In genomic region chr7:31335889-31336201, GRCh38 we compare ENCODE assay signal across 26 cellular contexts. TPM values are rescaled to one million over a fixed set of nuclear protein-coding genes. Genes with fewer than 3 reads are reported as not detected.
DNase-seq lines count a peak whose midpoint lies in the region; ATAC-seq and TF ChIP-seq lines count a peak whose summit lies in the region.
"Had no signal": no experiment of that assay in that cellular context is flagged by ENCODE, and none has a peak within 500 bp of the region (broad histone marks: within the 10 kb centered on the region; RNA-seq: fewer than 3 reads in every experiment).

No MANE protein-coding gene starts in this region.

- no peak overlapping the region for H3K23ac ChIP-seq in mesendoderm (ENCODE audit: low read length)

- H3K27me3 ChIP-seq in breast epithelium (peaks cover 3 to 38% of the 10 kb centered on the region in 2 donors), foreskin keratinocyte (peaks cover 83% of the 10 kb centered on the region), mesendoderm (ENCODE audit: insufficient read depth, low read length, poor library complexity) (peaks cover 6% of the 10 kb centered on the region), spleen (replicated peaks in 1 of 7) (peaks cover 0 to 46% (median 24%) of the 10 kb centered on the region in 7 donors)
- H3K27me3 ChIP-seq: BLaER1 treated with 17β-estradiol and CSF1 and Interleukin-3, amounts not matched to agents 10 nM and 100 nM; ovary had no signal

- CTCF ChIA-PET in MCF 10A (lab: Yijun Ruan, JAX) = interaction anchor here (0.9 kb wide), 1 partner anchor 107 kb away, joined by 3 read pairs; no protein-coding TSS in a partner anchor

- H2BK5ac ChIP-seq in mesendoderm (ENCODE audit: low read length) = no peak overlapping the region

- H3K18ac ChIP-seq in mesendoderm (ENCODE audit: low read length) = no peak overlapping the region

- H3K4me3 Mint-ChIP-seq in MCF 10A (ENCODE audit: unreplicated experiment) (no peak overlapping the region), HFFc6 (no peak overlapping the region)
- H3K4me3 Mint-ChIP-seq: activated CD4-positive, alpha-beta T cell treated with anti-CD3 and anti-CD28 coated beads for 36 hours; activated CD8-positive, alpha-beta memory T cell treated with anti-CD3 and anti-CD28 coated beads, Interleukin-2, amount 10 ng/mL, durations not matched to agents 7 days and 5 days had no signal

- H3K9me3 Mint-ChIP-seq in MCF 10A (ENCODE audit: unreplicated experiment) (peaks cover 9% of the 10 kb centered on the region), HFFc6 (peaks cover 42% of the 10 kb centered on the region)

- H3K4me1 ChIP-seq in breast epithelium = no peaks in the 10 kb centered on the region
- H3K4me1 ChIP-seq in foreskin keratinocyte = no peaks in the 10 kb centered on the region
- H3K4me1 ChIP-seq in mesendoderm (ENCODE audit: control insufficient read depth, low read depth, low read length) = no peaks in the 10 kb centered on the region
- peaks cover 0 to 14% (median 2%) of the 10 kb centered on the region in 6 donors for H3K4me1 ChIP-seq in spleen
- H3K4me1 ChIP-seq: BLaER1 treated with 17β-estradiol and CSF1 and Interleukin-3, amounts not matched to agents 10 nM and 100 nM had no signal

- no peak overlapping the region for H4K5ac ChIP-seq in mesendoderm (ENCODE audit: low read length)

- POLR2A ChIA-PET in MCF 10A (lab: Yijun Ruan, JAX) = no interaction called here

- H2BK120ac ChIP-seq in mesendoderm (ENCODE audit: low read depth, low read length) = no peak overlapping the region

- H3K4me2 ChIP-seq in mesendoderm (ENCODE audit: low read length) = peak overlapping the region; percentile 51
- H3K4me2 ChIP-seq: BLaER1 treated with 17β-estradiol and CSF1 and Interleukin-3, amounts not matched to agents 10 nM and 100 nM; SK-N-SH had no signal

- H2BK15ac ChIP-seq in mesendoderm (replicated peaks; ENCODE audit: low read depth) = no peak overlapping the region

- BruUV-seq in MCF 10A (replicated peaks; lab: Mats Ljungman, UMichigan) = no TSS peak

- H3K27ac ChIP-seq in breast epithelium (no peak overlapping the region), foreskin keratinocyte (no peak overlapping the region), mesendoderm (ENCODE audit: low read depth, low read length) (no peak overlapping the region), temporal lobe (ENCODE audit: low read depth, low read length) (peak overlapping the region; percentile 3), spleen (no peak overlapping the region)
- H3K27ac ChIP-seq: 22Rv1; BLaER1 treated with 17β-estradiol and CSF1 and Interleukin-3, amounts not matched to agents 10 nM and 100 nM; GM23248; ovary; skin epidermis; transverse colon had no signal

- H3K9ac ChIP-seq in mesendoderm (ENCODE audit: low read length) = no peak overlapping the region
- H3K9ac ChIP-seq: BLaER1 treated with 17β-estradiol and CSF1 and Interleukin-3, amounts not matched to agents 10 nM and 100 nM; GM23248; SK-N-SH had no signal

- no peak for TF ChIP-seq CTCF in breast epithelium (IDR thresholded peaks at IDR 0.05)
- no peak for TF ChIP-seq CTCF in MCF 10A (IDR thresholded peaks at IDR 0.05; ENCODE audit: unreplicated experiment)
- TF ChIP-seq CTCF in foreskin keratinocyte (conservative IDR thresholded peaks at IDR 0.05) = no peak
- no peak for TF ChIP-seq CTCF in HFFc6 (IDR thresholded peaks at IDR 0.05)
- TF ChIP-seq CTCF in spleen (IDR thresholded peaks at IDR 0.05 in 8 of 11, conservative IDR thresholded peaks at IDR 0.05 in 3 of 11) = no peak

- DNase-seq in breast epithelium (ENCODE audit: low spot score in 2 of 2) = no peak
- DNase-seq in MCF 10A (ENCODE audit: unreplicated experiment) = no peak
- DNase-seq in foreskin keratinocyte = no peak
- peak; percentile 32 for DNase-seq in mesendoderm
- no peak for DNase-seq in HFFc6
- no peak for DNase-seq in spleen
- DNase-seq in NCI-H1694 treated with DMSO at 0.1 percent for 48 hours (lab: John Stamatoyannopoulos, UW) = no peak
- DNase-seq: activated CD4-positive, alpha-beta T cell treated with anti-CD3 and anti-CD28 coated beads for 36 hours; activated CD8-positive, alpha-beta memory T cell treated with anti-CD3 and anti-CD28 coated beads, Interleukin-2, amount 10 ng/mL, durations not matched to agents 7 days and 5 days; activated effector memory CD4-positive, alpha-beta T cell treated with anti-CD3 and anti-CD28 coated beads, Interleukin-2, amount 50 U/mL, for 16 hours; DMS 273 treated with DMSO at 0.1 percent for 48 hours; GM23248; KBM-7; kidney glomerular epithelial cell; NCI-H1105; NCI-H2171; NCI-H748 treated with DMSO at 0.1 percent for 48 hours; ovary; transverse colon had no signal

- H3K27ac Mint-ChIP-seq in MCF 10A (ENCODE audit: low read depth, unreplicated experiment) (no peak overlapping the region), HFFc6 (no peak overlapping the region)
- H3K27ac Mint-ChIP-seq: activated CD4-positive, alpha-beta T cell treated with anti-CD3 and anti-CD28 coated beads for 36 hours; activated CD8-positive, alpha-beta memory T cell treated with anti-CD3 and anti-CD28 coated beads, Interleukin-2, amount 10 ng/mL, durations not matched to agents 7 days and 5 days had no signal

- no peaks in the 10 kb centered on the region for H3K79me1 ChIP-seq in mesendoderm (ENCODE audit: low read length)

- H3K4me3 ChIP-seq in breast epithelium (peak overlapping the region; percentile 4 to 47 (median 21)), mesendoderm (ENCODE audit: low read length) (no peak overlapping the region), spleen (peak overlapping the region in 1 of 8 donors; percentile 13)
- H3K4me3 ChIP-seq: BLaER1 treated with 17β-estradiol and CSF1 and Interleukin-3, amounts not matched to agents 10 nM and 100 nM; GM23248; ovary; skin epidermis had no signal

- peaks cover 20% of the 10 kb centered on the region for H3K27me3 Mint-ChIP-seq in MCF 10A (ENCODE audit: insufficient read depth, unreplicated experiment)
- peaks cover 9% of the 10 kb centered on the region; the same call in 1 of the 2 replicates for H3K27me3 Mint-ChIP-seq in HFFc6 (ENCODE audit: insufficient read depth)

- H3K36me3 Mint-ChIP-seq in MCF 10A (ENCODE audit: insufficient read depth, unreplicated experiment) (no peaks in the 10 kb centered on the region), HFFc6 (ENCODE audit: low read depth) (no peaks in the 10 kb centered on the region)
- H3K36me3 Mint-ChIP-seq: activated CD8-positive, alpha-beta memory T cell treated with anti-CD3 and anti-CD28 coated beads, Interleukin-2, amount 10 ng/mL, durations not matched to agents 7 days and 5 days had no signal

- H4K8ac ChIP-seq in mesendoderm (ENCODE audit: low read depth, low read length) = no peak overlapping the region

- H2AK5ac ChIP-seq in mesendoderm (ENCODE audit: low read length) = no peak overlapping the region

- intact Hi-C loops in breast epithelium (cut with DNase I; ENCODE audit: low total_unique reads) (no loop called here), MCF 10A (cut with micrococcal nuclease) (no loop called here), spleen (cut with DNase I; ENCODE audit: low total_unique reads) (no loop called here)

- WGBS in mesendoderm (ENCODE audit: extremely low coverage, insufficient coverage, low lambda C conversion rate) = no CpG with 5 or more reads among the region's 12 CpGs
- WGBS in spleen, 5 donors = 10 to 23% (median 20%) methylated on average over 11 to 12 of the region's 12 CpGs

- TF ChIP-seq POLR2A in breast epithelium (IDR thresholded peaks at IDR 0.05) (no peak), spleen (IDR thresholded peaks at IDR 0.05) (no peak)

- no peaks in the 10 kb centered on the region for H3K79me2 ChIP-seq in mesendoderm (ENCODE audit: control insufficient read depth, insufficient read depth, low read length)

- no peaks in the 10 kb centered on the region for H3K9me3 ChIP-seq in breast epithelium
- H3K9me3 ChIP-seq in spleen = peaks cover 0 to 3% (median 0%) of the 10 kb centered on the region in 8 donors
- H3K9me3 ChIP-seq: ovary, SK-N-SH, transverse colon had no signal

- H3K4ac ChIP-seq in mesendoderm (ENCODE audit: low read depth, low read length) = no peak overlapping the region

- ATAC-seq in foreskin keratinocyte = peak; percentile 29
- ATAC-seq: activated CD4-positive, alpha-beta T cell treated with anti-CD3 and anti-CD28 coated beads for 36 hours; activated CD8-positive, alpha-beta memory T cell treated with anti-CD3 and anti-CD28 coated beads, Interleukin-2, amount 10 ng/mL, durations not matched to agents 7 days and 5 days had no signal

- no peak overlapping the region for H3K56ac ChIP-seq in mesendoderm (ENCODE audit: low read length)

- H3K4me1 Mint-ChIP-seq in MCF 10A (ENCODE audit: insufficient read depth, unreplicated experiment) (no peaks in the 10 kb centered on the region), HFFc6 (ENCODE audit: low read depth) (no peaks in the 10 kb centered on the region)
- H3K4me1 Mint-ChIP-seq: activated CD4-positive, alpha-beta T cell treated with anti-CD3 and anti-CD28 coated beads for 36 hours; activated CD8-positive, alpha-beta memory T cell treated with anti-CD3 and anti-CD28 coated beads, Interleukin-2, amount 10 ng/mL, durations not matched to agents 7 days and 5 days had no signal

- H3K36me3 ChIP-seq in breast epithelium = no peaks in the 10 kb centered on the region
- no peaks in the 10 kb centered on the region for H3K36me3 ChIP-seq in mesendoderm (ENCODE audit: control insufficient read depth, insufficient read depth, low read length)
- no peaks in the 10 kb centered on the region for H3K36me3 ChIP-seq in spleen
- H3K36me3 ChIP-seq: BLaER1 treated with 17β-estradiol and CSF1 and Interleukin-3, amounts not matched to agents 10 nM and 100 nM; ovary; transverse colon had no signal

RNA-seq across cellular contexts. Expression of gene NEUROD6, which starts 4.7 kb away (rescaled TPM):
- total RNA-seq in breast epithelium = not detected
- total RNA-seq in MCF 10A (2022) = not detected in 2 replicates
- not detected in 2 replicates for total RNA-seq in foreskin keratinocyte
- polyA plus RNA-seq in foreskin keratinocyte = not detected in 2 replicates
- polyA plus RNA-seq in mesendoderm (2013, experiment 1 of 2) = not detected
- not detected for polyA plus RNA-seq in mesendoderm (2013, experiment 2 of 2)
- 325 TPM for total RNA-seq in temporal lobe
- total RNA-seq in HFFc6 (2021; fragmentation: NEBNext Ultra II Directional; extraction: Animal tissue kit (Norgen Biotek cat#: 25700)) = not detected
- not detected for total RNA-seq in spleen
- polyA plus RNA-seq in spleen = not detected
- total RNA-seq: activated CD4-positive, alpha-beta T cell treated with anti-CD3 and anti-CD28 coated beads for 36 hours; activated CD8-positive, alpha-beta memory T cell treated with anti-CD3 and anti-CD28 coated beads, Interleukin-2, amount 10 ng/mL, durations not matched to agents 7 days and 5 days; epithelial cell of proximal tubule; GM23248; mucosa of gallbladder; ovary; transverse colon had no signal
- polyA plus RNA-seq: GM23248, ovary, SK-N-SH had no signal

Comparison
In these comparisons a context has a peak if more than half of its experiments do, and no peak if none do; other contexts are left out.
1. RNA of gene NEUROD6, which starts 4.7 kb away (total RNA-seq): 325 TPM in temporal lobe (single experiment); not detected in breast epithelium, not detected in MCF 10A, not detected in foreskin keratinocyte, not detected in HFFc6 and not detected in spleen; every median in the first group is over 100 times any median in the second.